1 cellular context compared by ENCODE assay signal in genomic region chr9:127562271-127562780, GRCh38.
TF ChIP-seq lines count a peak whose summit lies in the region.

No MANE protein-coding gene starts in this region.

TF ChIP-seq in H1, 55 proteins besides CTCF, POLR2A, EP300 and RAD21 (continued from another document):
- TF ChIP-seq SRF (IDR thresholded peaks at IDR 0.05; ENCODE audit: low read depth, low read length) (no peak), RFX5 (IDR thresholded peaks at IDR 0.05; ENCODE audit: borderline replicate concordance, low read depth, low read length) (no peak), BRCA1 (IDR thresholded peaks at IDR 0.05; ENCODE audit: low read depth, low read length) (no peak), CBX5 (IDR thresholded peaks at IDR 0.05; ENCODE audit: low read depth, low read length) (no peak), TAF1 (IDR thresholded peaks at IDR 0.05; ENCODE audit: low read depth, low read length) (no peak), SIRT6 (IDR thresholded peaks at IDR 0.05; ENCODE audit: low read length) (no peak)
TF ChIP-seq in H1: peak in this region for 0.
